23 cellular contexts compared by ENCODE assay signal in the genomic region with DNA sequence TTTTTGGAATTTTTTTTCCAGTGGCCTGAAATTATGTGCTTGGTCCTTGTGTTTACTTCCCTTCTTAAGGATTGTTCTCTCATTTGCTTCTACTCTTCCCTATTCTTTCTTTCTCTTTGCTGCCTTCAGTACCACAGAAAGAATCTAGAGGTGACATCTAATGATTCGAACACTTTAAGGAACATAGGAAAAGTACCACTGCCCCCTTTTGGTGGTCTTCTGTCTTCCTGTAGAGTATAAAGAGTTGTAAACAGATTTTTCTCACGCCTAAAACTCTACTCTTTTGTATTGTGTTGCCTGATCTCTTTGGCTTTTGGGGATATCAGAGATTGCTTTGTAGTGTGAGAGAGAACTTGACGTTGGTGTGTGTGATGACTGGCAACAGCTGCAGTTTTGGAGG. TPM values are rescaled to one million over a fixed set of nuclear protein-coding genes. Genes with fewer than 3 reads are reported as not detected.
DNase-seq lines count a peak whose midpoint lies in the region; ATAC-seq, FAIRE-seq and TF ChIP-seq lines count a peak whose summit lies in the region.
"Had no signal": no experiment of that assay in that cellular context is flagged by ENCODE, and none has a peak within 500 bp of the region (broad histone marks: within the 10 kb centered on the region; RNA-seq: fewer than 3 reads in every experiment).

No MANE protein-coding gene starts in this region.

- ATAC-seq in HG03280 (IDR thresholded peaks at IDR 0.05; ENCODE audit: unreplicated experiment): no peak
- no peak for ATAC-seq in HG03354 (IDR thresholded peaks at IDR 0.05; ENCODE audit: poor library complexity, severe bottlenecking, unreplicated experiment)
- ATAC-seq: activated CD4-positive, alpha-beta T cell treated with anti-CD3 and anti-CD28 coated beads for 36 hours; Right ventricle myocardium inferior had no signal

- H3K4me1 ChIP-seq in mammary epithelial cell (ENCODE audit: insufficient read depth, low read length): no peaks in the 10 kb centered on the region
- H3K4me1 ChIP-seq: breast epithelium, HAP-1 had no signal

- H3K27ac ChIP-seq in mammary epithelial cell (ENCODE audit: insufficient read depth, low read depth, low read length): no peak overlapping the region
- H3K27ac ChIP-seq: breast epithelium had no signal

- no peaks in the 10 kb centered on the region for H3K36me3 ChIP-seq in mammary epithelial cell (ENCODE audit: insufficient read depth, low read length)
- H3K36me3 ChIP-seq: breast epithelium, HAP-1 had no signal

- intact Hi-C loops in MCF 10A (cut with micrococcal nuclease) (no loop called here), mammary epithelial cell (cut with micrococcal nuclease) (no loop called here)

- no peak overlapping the region for H2AFZ ChIP-seq in mammary epithelial cell (ENCODE audit: low read depth, low read length)

- H3K4me3 ChIP-seq in mammary epithelial cell (replicated peaks in 1 of 3; ENCODE audit: insufficient read depth in 1 of 3, low read depth in 2 of 3, low read length in 3 of 3): no peak overlapping the region
- no peak overlapping the region for H3K4me3 ChIP-seq in choroid plexus epithelial cell (ENCODE audit: low read depth, low read length)
- H3K4me3 ChIP-seq: breast epithelium, HAP-1, lung had no signal

- H3K9me3 Mint-ChIP-seq in MCF 10A (ENCODE audit: unreplicated experiment): peaks cover 10% of the 10 kb centered on the region

- peak; percentile 9 for FAIRE-seq in urothelium cell line (lab: Jason Lieb, UNC)

- CTCF ChIA-PET in MCF 10A (lab: Yijun Ruan, JAX) (no interaction called here), mammary epithelial cell (lab: Charles Lee; ENCODE audit: low non-redundant PET) (no interaction called here)

- H3K27me3 Mint-ChIP-seq in MCF 10A (ENCODE audit: insufficient read depth, unreplicated experiment): peaks cover 10% of the 10 kb centered on the region

- H3K27me3 ChIP-seq in mammary epithelial cell (ENCODE audit: insufficient read depth, low read length): peaks cover 4% of the 10 kb centered on the region
- H3K27me3 ChIP-seq: breast epithelium had no signal

- in situ Hi-C loops in mammary epithelial cell (cut with MboI; ENCODE audit: low sequenced_read_pairs in 2 of 2): no loop called here

- dilution Hi-C loops in mammary epithelial cell (cut with HindIII; ENCODE audit: low sequenced_read_pairs): no loop called here

- no peaks in the 10 kb centered on the region for H3K79me2 ChIP-seq in mammary epithelial cell (ENCODE audit: insufficient read depth, low read length)

- H3K4me1 Mint-ChIP-seq in MCF 10A (ENCODE audit: insufficient read depth, unreplicated experiment): no peaks in the 10 kb centered on the region
- H3K4me1 Mint-ChIP-seq: activated CD4-positive, alpha-beta T cell treated with anti-CD3 and anti-CD28 coated beads for 36 hours had no signal

- no peaks in the 10 kb centered on the region for H4K20me1 ChIP-seq in mammary epithelial cell (ENCODE audit: insufficient read depth, low read length)

- POLR2A ChIA-PET in MCF 10A (lab: Yijun Ruan, JAX): no interaction called here

- 8% methylated on average over 3 of the region's 3 CpGs for WGBS in mammary epithelial cell (ENCODE audit: low coverage, missing lambda C conversion rate)

- no peak overlapping the region for H3K4me3 Mint-ChIP-seq in MCF 10A (ENCODE audit: unreplicated experiment)
- H3K4me3 Mint-ChIP-seq: activated CD4-positive, alpha-beta T cell treated with anti-CD3 and anti-CD28 coated beads for 36 hours; activated naive CD8-positive, alpha-beta T cell; IgD-negative memory B cell; nephron; T-helper 2 cell treated with Interferon-gamma antibody and Interleukin-4, amounts not matched to agents 5 μg/mL and 100 μg/mL, for 36 hours had no signal

- DNase-seq in MCF 10A (ENCODE audit: unreplicated experiment) (peak; percentile 8), mammary epithelial cell (no peak), NCI-H1694 (lab: John Stamatoyannopoulos, UW) (peak; percentile 5), choroid plexus epithelial cell (ENCODE audit: low read depth) (peak; percentile 28), urothelium cell line (ENCODE audit: low spot score) (no peak), DMS153 treated with DMSO at 0.1 percent for 48 hours (lab: John Stamatoyannopoulos, UW; ENCODE audit: unreplicated experiment) (no peak)
- DNase-seq: activated CD4-positive, alpha-beta T cell treated with anti-CD3 and anti-CD28 coated beads for 36 hours; effector CD8-positive, alpha-beta T cell; foreskin fibroblast; NCI-H1436 treated with DMSO at 0.1 percent for 48 hours; NCI-H69; retina; stimulated activated CD4-positive, alpha-beta T cell treated with anti-CD3 and anti-CD28 coated beads, Interleukin-2, amount 100 ng/mL, for 48 hours had no signal

- TF ChIP-seq CTCF in MCF 10A (IDR thresholded peaks at IDR 0.05; ENCODE audit: unreplicated experiment): no peak
- no peak for TF ChIP-seq CTCF in mammary epithelial cell (conservative IDR thresholded peaks at IDR 0.05 in 1 of 2, IDR thresholded peaks at IDR 0.05 in 1 of 2; ENCODE audit: extremely low read depth in 1 of 2, insufficient read depth in 1 of 2, low read depth in 1 of 2, low read length in 2 of 2)
- TF ChIP-seq CTCF in choroid plexus epithelial cell (conservative IDR thresholded peaks at IDR 0.05; ENCODE audit: low read depth, low read length): peak; percentile 17

- no TSS peak for BruUV-seq in MCF 10A (replicated peaks; lab: Mats Ljungman, UMichigan)
- no TSS peak for BruUV-seq in mammary epithelial cell (replicated peaks; lab: Mats Ljungman, UMichigan)

- H3K9ac ChIP-seq in mammary epithelial cell (ENCODE audit: insufficient read depth, low read length): no peak overlapping the region

- no peak overlapping the region for H3K4me2 ChIP-seq in mammary epithelial cell (ENCODE audit: insufficient read depth, low read depth, low read length)

- no peak overlapping the region for H3K27ac Mint-ChIP-seq in MCF 10A (ENCODE audit: low read depth, unreplicated experiment)
- H3K27ac Mint-ChIP-seq: activated CD4-positive, alpha-beta T cell treated with anti-CD3 and anti-CD28 coated beads for 36 hours; activated naive CD8-positive, alpha-beta T cell; nephron; T-helper 2 cell treated with Interferon-gamma antibody and Interleukin-4, amounts not matched to agents 5 μg/mL and 100 μg/mL, for 36 hours had no signal

- H3K9me3 ChIP-seq in mammary epithelial cell (replicated peaks; ENCODE audit: insufficient read depth, low read length): no peaks in the 10 kb centered on the region
- H3K9me3 ChIP-seq: HAP-1 had no signal

- no peaks in the 10 kb centered on the region for H3K36me3 Mint-ChIP-seq in MCF 10A (ENCODE audit: insufficient read depth, unreplicated experiment)

RNA-seq across cellular contexts. Expression of a gene that starts 7.0 kb away (rescaled TPM):
- total RNA-seq in MCF 10A (2022): not detected in 2 replicates
- total RNA-seq in mammary epithelial cell: not detected
- not detected for polyA plus RNA-seq in mammary epithelial cell
- not detected for polyA minus RNA-seq in mammary epithelial cell
- total RNA-seq: activated CD4-positive, alpha-beta T cell treated with anti-CD3 and anti-CD28 coated beads for 36 hours; breast epithelium had no signal
- polyA plus RNA-seq: IgD-negative memory B cell had no signal

RNA-seq across cellular contexts. Expression of a gene that starts 13.0 kb away (rescaled TPM):
- not detected in 2 replicates for total RNA-seq in MCF 10A (2022)
- not detected for total RNA-seq in mammary epithelial cell
- polyA plus RNA-seq in mammary epithelial cell: not detected
- polyA minus RNA-seq in mammary epithelial cell: not detected
- total RNA-seq: activated CD4-positive, alpha-beta T cell treated with anti-CD3 and anti-CD28 coated beads for 36 hours had no signal
- polyA plus RNA-seq: IgD-negative memory B cell had no signal

Comparison
In these comparisons a context has a peak if more than half of its experiments do, and no peak if none do; other contexts are left out.
1. DNase-seq: peak in MCF 10A (single experiment), NCI-H1694 (single experiment) and choroid plexus epithelial cell (single experiment); none in mammary epithelial cell (single experiment), urothelium cell line (single experiment) and DMS153 treated with DMSO at 0.1 percent for 48 hours (single experiment).